ENCODE assay signal across 7 cellular contexts in the genomic region with DNA sequence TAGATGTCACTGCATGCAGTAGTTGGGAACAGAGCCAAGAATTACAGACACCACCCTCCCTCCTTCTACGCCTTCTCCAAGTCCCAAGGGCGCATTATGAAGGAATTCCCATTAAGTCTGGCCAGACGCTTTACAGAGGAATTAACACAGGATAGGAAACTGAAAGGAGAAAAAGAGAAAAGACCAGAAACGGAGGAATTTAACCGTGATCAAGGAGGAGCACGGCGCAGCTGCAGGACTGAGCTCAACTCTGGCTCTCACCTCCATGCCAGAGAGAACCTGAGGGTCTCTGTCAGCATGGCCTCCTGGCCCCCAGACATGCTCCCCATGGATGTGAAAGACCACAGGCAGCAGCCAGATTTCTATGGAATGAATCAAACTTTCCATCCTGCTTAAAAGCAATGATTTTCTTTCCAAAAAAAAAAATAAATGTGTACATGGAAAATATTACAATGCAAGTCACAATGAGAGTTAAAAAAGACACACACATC. TPM values are rescaled to one million over a fixed set of nuclear protein-coding genes. Genes with fewer than 3 reads are reported as not detected.
A peak's percentile ranks its signal among the peaks of the same experiment; 100 is the strongest.
DNase-seq lines count a peak whose midpoint lies in the region; ATAC-seq lines count a peak whose summit lies in the region.

No MANE protein-coding gene starts in this region.

- peak; percentile 82 to 99 for DNase-seq in HAP-1 (ENCODE audit: low spot score in 2 of 2)
- DNase-seq in activated T-cell treated with anti-CD3 and anti-CD28 coated beads, Interleukin-2, amount 50 U/mL, for 4 hours, result no peak
- DNase-seq in left cardiac atrium, result no peak
- DNase-seq in superior temporal gyrus (ENCODE audit: extremely low spot score), result no peak

- H3K4me2 ChIP-seq in skeletal muscle satellite cell (ENCODE audit: low read length), result peak overlapping the region; percentile 82

- no peaks in the 10 kb centered on the region for H3K9me3 Mint-ChIP-seq in activated T-cell treated with anti-CD3 and anti-CD28 coated beads, Interleukin-2, amount 50 U/mL, for 4 hours

- peaks cover 53% of the 10 kb centered on the region for H3K4me1 ChIP-seq in HAP-1
- peaks cover 49% of the 10 kb centered on the region for H3K4me1 ChIP-seq in skeletal muscle satellite cell (ENCODE audit: control insufficient read depth, insufficient read depth, low read length)

- intact Hi-C loops in left cardiac atrium (cut with DNase I), result no loop called here

- no peaks in the 10 kb centered on the region for H3K27me3 ChIP-seq in HAP-1 (ENCODE audit: low read depth)
- H3K27me3 ChIP-seq in skeletal muscle satellite cell (ENCODE audit: control insufficient read depth, insufficient read depth, low read length), result no peaks in the 10 kb centered on the region

- in situ Hi-C loops in HAP-1 (cut with MboI; ENCODE audit: low sequenced_read_pairs), result no loop called here

- H3K9me3 ChIP-seq in HAP-1 (peaks cover 4% of the 10 kb centered on the region; the same call in 1 of the 2 replicates), skeletal muscle satellite cell (replicated peaks; ENCODE audit: low read length) (no peaks in the 10 kb centered on the region)

- no peak for ATAC-seq in activated T-cell treated with anti-CD3 and anti-CD28 coated beads, Interleukin-2, amount 50 U/mL, for 4 hours
- ATAC-seq in left cardiac atrium (peak; percentile 54 to 73), HG02798 (IDR thresholded peaks at IDR 0.05; ENCODE audit: poor library complexity, unreplicated experiment) (no peak), GM18511 (IDR thresholded peaks at IDR 0.05; ENCODE audit: unreplicated experiment) (no peak)

- H3K9ac ChIP-seq in skeletal muscle satellite cell (ENCODE audit: low read depth, low read length), result peak overlapping the region; percentile 85

- H3K4me1 Mint-ChIP-seq in activated T-cell treated with anti-CD3 and anti-CD28 coated beads, Interleukin-2, amount 50 U/mL, for 4 hours (ENCODE audit: low read depth), result peaks cover 88% of the 10 kb centered on the region

- H3K36me3 Mint-ChIP-seq in activated T-cell treated with anti-CD3 and anti-CD28 coated beads, Interleukin-2, amount 50 U/mL, for 4 hours (ENCODE audit: insufficient read depth), result peaks cover 10% of the 10 kb centered on the region

- H3K27me3 Mint-ChIP-seq in activated T-cell treated with anti-CD3 and anti-CD28 coated beads, Interleukin-2, amount 50 U/mL, for 4 hours (ENCODE audit: low read depth), result no peaks in the 10 kb centered on the region

- H3K4me3 ChIP-seq in HAP-1 (peak overlapping the region; percentile 20; the same call in 1 of the 2 replicates), skeletal muscle satellite cell (ENCODE audit: low read length) (peak overlapping the region; percentile 64)

- H3K36me3 ChIP-seq in HAP-1 (replicated peaks) (no peaks in the 10 kb centered on the region), skeletal muscle satellite cell (ENCODE audit: insufficient read depth, low read length) (no peaks in the 10 kb centered on the region)

- H3K4me3 Mint-ChIP-seq in activated T-cell treated with anti-CD3 and anti-CD28 coated beads, Interleukin-2, amount 50 U/mL, for 4 hours, result peak overlapping the region; percentile 91

RNA-seq across cellular contexts. Expression of a gene that starts 13.7 kb away (rescaled TPM):
- total RNA-seq in activated T-cell treated with anti-CD3 and anti-CD28 coated beads, Interleukin-2, amount 50 U/mL, for 4 hours, result 10 to 100 TPM; 27.0 to 31.6 (median 31.3) TPM
- total RNA-seq in left cardiac atrium, result 1 to 10 TPM; 2.4 to 5.1 TPM
- 3.3 and 4.4 TPM in 2 replicates for total RNA-seq in skeletal muscle satellite cell (2012; rRNA removed)

Comparison
In these comparisons a context has a peak if more than half of its experiments do, and no peak if none do; other contexts are left out.
1. DNase-seq: peak in HAP-1 (2 of 2); none in activated T-cell treated with anti-CD3 and anti-CD28 coated beads, Interleukin-2, amount 50 U/mL, for 4 hours (single experiment), left cardiac atrium (single experiment) and superior temporal gyrus (single experiment).
2. ATAC-seq: peak in left cardiac atrium (2 of 2); none in activated T-cell treated with anti-CD3 and anti-CD28 coated beads, Interleukin-2, amount 50 U/mL, for 4 hours (0 of 2), HG02798 (single experiment) and GM18511 (single experiment).
3. RNA of a gene that starts 13.7 kb away (total RNA-seq): 27.0 to 31.6 TPM in activated T-cell treated with anti-CD3 and anti-CD28 coated beads, Interleukin-2, amount 50 U/mL, for 4 hours; 2.4 to 5.1 TPM in left cardiac atrium; every median in the first group is over 4 times any median in the second.